ENCODE assay signal across 9 cellular contexts in genomic region chr20:25040438-25040831, GRCh38. TPM values are rescaled to one million over a fixed set of nuclear protein-coding genes. Genes with fewer than 3 reads are reported as not detected.
A peak's percentile ranks its signal among the peaks of the same experiment; 100 is the strongest.
DNase-seq lines count a peak whose midpoint lies in the region; ATAC-seq and TF ChIP-seq lines count a peak whose summit lies in the region.
"Had no signal": no experiment of that assay in that cellular context is flagged by ENCODE, and none has a peak within 500 bp of the region (broad histone marks: within the 10 kb centered on the region; RNA-seq: fewer than 3 reads in every experiment).

No MANE protein-coding gene starts in this region.

- H3K36me3 Mint-ChIP-seq in osteocyte (ENCODE audit: unreplicated experiment), result no peaks in the 10 kb centered on the region

- TF ChIP-seq CTCF in ascending aorta (IDR thresholded peaks at IDR 0.05), result no peak
- no peak for TF ChIP-seq CTCF in osteocyte (IDR thresholded peaks at IDR 0.05)

- DNase-seq in DMS79 (lab: John Stamatoyannopoulos, UW), result peak; percentile 50
- DNase-seq in ascending aorta (ENCODE audit: low spot score in 2 of 2), result no peak
- DNase-seq in left ventricle myocardium superior, result peak; percentile 46
- no peak for DNase-seq in NCI-H1417 treated with DMSO at 0.1 percent for 48 hours (lab: John Stamatoyannopoulos, UW)
- DNase-seq in osteocyte (ENCODE audit: extremely low spot score, unreplicated experiment), result no peak

- peak overlapping the region; percentile 88 to 96 for H3K27ac ChIP-seq in ascending aorta

- intact Hi-C loops in ascending aorta (cut with DNase I), result loop anchor here (1.0 kb wide), 1 partner anchor 12 kb away; no protein-coding TSS in a partner anchor
- intact Hi-C loops in left ventricle myocardium superior (cut with micrococcal nuclease), result no loop called here

- H3K4me2 ChIP-seq in skeletal muscle satellite cell (ENCODE audit: low read length), result peak overlapping the region; percentile 37

- peaks cover 75 to 97% of the 10 kb centered on the region in 2 donors for H3K4me1 ChIP-seq in ascending aorta
- H3K4me1 ChIP-seq in skeletal muscle satellite cell (ENCODE audit: control insufficient read depth, insufficient read depth, low read length), result peaks cover 10% of the 10 kb centered on the region

- ATAC-seq in left ventricle myocardium superior (peak; percentile 12), HG02840 (IDR thresholded peaks at IDR 0.05; ENCODE audit: low FRiP score, unreplicated experiment) (no peak)
- ATAC-seq in activated CD4-positive, CD25-positive, alpha-beta regulatory T cell treated with anti-CD3 and anti-CD28 coated beads, Interleukin-2, amount 50 U/mL, for 24 hours, result no peak

- H3K4me1 Mint-ChIP-seq in osteocyte (ENCODE audit: unreplicated experiment), result peaks cover 38% of the 10 kb centered on the region

- H3K4me3 Mint-ChIP-seq in osteocyte (ENCODE audit: unreplicated experiment), result no peak overlapping the region

- H3K9ac ChIP-seq in skeletal muscle satellite cell (ENCODE audit: low read depth, low read length), result no peak overlapping the region

- H3K27ac Mint-ChIP-seq in osteocyte (ENCODE audit: unreplicated experiment), result no peak overlapping the region

- H3K36me3 ChIP-seq in ascending aorta, result no peaks in the 10 kb centered on the region
- H3K36me3 ChIP-seq in skeletal muscle satellite cell (ENCODE audit: insufficient read depth, low read length), result no peaks in the 10 kb centered on the region

- H3K27me3 Mint-ChIP-seq in osteocyte (ENCODE audit: unreplicated experiment), result no peaks in the 10 kb centered on the region

- H3K9me3 ChIP-seq in ascending aorta (no peaks in the 10 kb centered on the region), skeletal muscle satellite cell (replicated peaks; ENCODE audit: low read length) (no peaks in the 10 kb centered on the region)

- no peaks in the 10 kb centered on the region for H3K9me3 Mint-ChIP-seq in osteocyte (ENCODE audit: unreplicated experiment)

- no peaks in the 10 kb centered on the region for H3K27me3 ChIP-seq in ascending aorta
- peaks cover 63% of the 10 kb centered on the region for H3K27me3 ChIP-seq in skeletal muscle satellite cell (ENCODE audit: control insufficient read depth, insufficient read depth, low read length)

- H3K4me3 ChIP-seq in ascending aorta (peak overlapping the region in 1 of 2 donors; percentile 18), skeletal muscle satellite cell (ENCODE audit: low read length) (no peak overlapping the region)

RNA-seq across cellular contexts. Expression of gene ACSS1, which starts 17.5 kb away (rescaled TPM):
- 19.5 TPM for total RNA-seq in ascending aorta
- 164 TPM for total RNA-seq in left ventricle myocardium superior
- total RNA-seq in skeletal muscle satellite cell (2012; rRNA removed), result 1.5 and 2.0 TPM in 2 replicates
- total RNA-seq in osteocyte, result 7.6 and 8.2 TPM in 2 replicates

RNA-seq across cellular contexts. Expression of gene VSX1, which starts 41.5 kb away (rescaled TPM):
- not detected for total RNA-seq in ascending aorta
- not detected for total RNA-seq in left ventricle myocardium superior
- total RNA-seq in skeletal muscle satellite cell (2012; rRNA removed), result not detected in 2 replicates
- total RNA-seq in osteocyte, result not detected in 2 replicates
- total RNA-seq: frontal cortex had no signal

RNA-seq across cellular contexts. Expression of gene APMAP, which starts 47.9 kb away (rescaled TPM):
- total RNA-seq in ascending aorta (44.8 TPM), left ventricle myocardium superior (25.9 TPM), osteocyte (76.3 and 80.0 TPM in 2 replicates)
- 64.0 and 75.0 TPM in 2 replicates for total RNA-seq in skeletal muscle satellite cell (2012; rRNA removed)

Comparison
In these comparisons a context has a peak if more than half of its experiments do, and no peak if none do; other contexts are left out.
1. DNase-seq: peak in DMS79 (single experiment) and left ventricle myocardium superior (single experiment); none in ascending aorta (0 of 2), NCI-H1417 treated with DMSO at 0.1 percent for 48 hours (single experiment) and osteocyte (single experiment).